In the genomic region with DNA sequence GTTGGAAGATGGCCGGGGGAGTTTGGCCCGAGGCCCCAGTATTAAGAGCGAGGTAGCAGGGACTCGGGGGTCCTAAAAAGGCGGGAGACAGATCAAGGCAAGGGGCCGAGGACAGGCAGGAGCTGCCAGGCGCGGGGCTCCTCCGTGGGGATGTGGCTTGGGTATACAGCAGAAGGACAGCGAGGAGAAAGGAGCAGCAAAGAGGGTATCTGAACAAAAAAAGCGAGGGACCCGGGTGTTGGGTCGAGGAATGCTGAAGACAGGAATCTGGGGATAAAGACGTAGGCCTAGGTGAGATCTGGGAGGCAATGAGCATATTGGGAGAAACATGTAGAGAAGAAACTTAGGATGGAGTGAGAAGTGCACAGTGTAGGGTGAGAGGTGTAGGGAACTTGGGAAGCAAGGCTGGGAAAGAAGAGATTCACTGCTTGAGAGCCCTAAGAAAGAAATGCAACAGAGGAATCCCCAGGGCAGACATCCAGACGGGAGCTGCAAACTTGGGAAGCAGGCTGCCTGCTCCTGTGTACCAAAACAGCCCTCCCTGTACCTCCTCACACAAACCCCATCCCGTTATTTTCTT, we compare ENCODE assay signal across 8 cellular contexts. TPM values are rescaled to one million over a fixed set of nuclear protein-coding genes. Genes with fewer than 3 reads are reported as not detected.
DNase-seq lines count a peak whose midpoint lies in the region; ATAC-seq lines count a peak whose summit lies in the region.

No MANE protein-coding gene starts in this region.

- H3K4me3 ChIP-seq in ectodermal cell (ENCODE audit: insufficient read depth, low read depth, low read length) (peak overlapping the region; percentile 67), mesodermal cell (ENCODE audit: extremely low read depth, insufficient read depth, low read length, poor library complexity, severe bottlenecking) (peak overlapping the region; percentile 70), urinary bladder (ENCODE audit: low read depth, low read length) (peak overlapping the region; percentile 97)

- H3K4me1 ChIP-seq in ectodermal cell (ENCODE audit: control insufficient read depth, insufficient read depth, low read length) (no peaks in the 10 kb centered on the region), mesodermal cell (ENCODE audit: control insufficient read depth, insufficient read depth, low read length, poor library complexity, severe bottlenecking) (peaks cover 3% of the 10 kb centered on the region), urinary bladder (ENCODE audit: insufficient read depth) (no peaks in the 10 kb centered on the region)

- peak; percentile 29 for ATAC-seq in GM21619 (IDR thresholded peaks at IDR 0.05; ENCODE audit: unreplicated experiment)

- H3K9me3 ChIP-seq in ectodermal cell (ENCODE audit: control insufficient read depth, low read length) (no peaks in the 10 kb centered on the region), mesodermal cell (ENCODE audit: control insufficient read depth, low read length) (no peaks in the 10 kb centered on the region)

- WGBS in ectodermal cell, 2 experiments, result 3 to 4% methylated on average over 16 of the region's 16 CpGs
- 2 to 3% methylated on average over 15 of the region's 16 CpGs for WGBS in mesodermal cell (ENCODE audit: insufficient coverage in 2 of 2), 2 experiments
- WGBS in urinary bladder, result 1% methylated on average over 16 of the region's 16 CpGs

- DNase-seq in D341Med (ENCODE audit: low spot score) (peak; percentile 54), NCI-H69 (lab: John Stamatoyannopoulos, UW) (peak; percentile 58), NCI-H1930 (lab: John Stamatoyannopoulos, UW) (no peak), iPS-NIHi11 (ENCODE audit: low spot score) (no peak)

- H3K27me3 ChIP-seq in ectodermal cell (ENCODE audit: control insufficient read depth, insufficient read depth, low read length, poor library complexity, severe bottlenecking), result no peaks in the 10 kb centered on the region

- H3K36me3 ChIP-seq in ectodermal cell (ENCODE audit: control insufficient read depth, insufficient read depth, low read length) (no peaks in the 10 kb centered on the region), mesodermal cell (ENCODE audit: control insufficient read depth, insufficient read depth, low read length) (peaks cover 10% of the 10 kb centered on the region), urinary bladder (ENCODE audit: insufficient read depth) (no peaks in the 10 kb centered on the region)

- H3K27ac ChIP-seq in ectodermal cell (ENCODE audit: insufficient read depth, low read depth, low read length, poor library complexity, severe bottlenecking), result peak overlapping the region; percentile 57
- peak overlapping the region; percentile 62 for H3K27ac ChIP-seq in mesodermal cell (ENCODE audit: low read depth, low read length, severe bottlenecking)
- H3K27ac ChIP-seq in urinary bladder (ENCODE audit: low read depth), result peak overlapping the region; percentile 90

RNA-seq across cellular contexts. Expression of a gene that starts 10.9 kb away (rescaled TPM):
- polyA plus RNA-seq in ectodermal cell (2013, experiment 1 of 4), result 28.0 TPM
- 29.0 TPM for polyA plus RNA-seq in ectodermal cell (2013, experiment 2 of 4)
- polyA plus RNA-seq in ectodermal cell (2013, experiment 3 of 4), result 23.9 TPM
- 28.0 TPM for polyA plus RNA-seq in ectodermal cell (2013, experiment 4 of 4)
- 17.1 TPM for polyA plus RNA-seq in mesodermal cell (2013, experiment 1 of 2)
- polyA plus RNA-seq in mesodermal cell (2013, experiment 2 of 2), result 16.0 TPM
- total RNA-seq in urinary bladder, result 14.4 TPM
- 31.3 TPM for polyA plus RNA-seq in urinary bladder

RNA-seq across cellular contexts. Expression of a gene that starts 12.9 kb away (rescaled TPM):
- polyA plus RNA-seq in ectodermal cell (2013, experiment 1 of 4), result 14.7 TPM
- 14.5 TPM for polyA plus RNA-seq in ectodermal cell (2013, experiment 2 of 4)
- 12.4 TPM for polyA plus RNA-seq in ectodermal cell (2013, experiment 3 of 4)
- polyA plus RNA-seq in ectodermal cell (2013, experiment 4 of 4), result 13.1 TPM
- polyA plus RNA-seq in mesodermal cell (2013, experiment 1 of 2), result 10.2 TPM
- 9.7 TPM for polyA plus RNA-seq in mesodermal cell (2013, experiment 2 of 2)
- 4.8 TPM for total RNA-seq in urinary bladder
- polyA plus RNA-seq in urinary bladder, result 8.0 TPM

RNA-seq across cellular contexts. Expression of a gene that starts 33.7 kb away (rescaled TPM):
- polyA plus RNA-seq in ectodermal cell (2013, experiment 1 of 4), result 1,334 TPM
- polyA plus RNA-seq in ectodermal cell (2013, experiment 2 of 4), result 1,335 TPM
- polyA plus RNA-seq in ectodermal cell (2013, experiment 3 of 4), result 2,263 TPM
- 2,496 TPM for polyA plus RNA-seq in ectodermal cell (2013, experiment 4 of 4)
- 2,353 TPM for polyA plus RNA-seq in mesodermal cell (2013, experiment 1 of 2)
- 2,122 TPM for polyA plus RNA-seq in mesodermal cell (2013, experiment 2 of 2)
- 96.2 TPM for total RNA-seq in urinary bladder
- 774 TPM for polyA plus RNA-seq in urinary bladder

RNA-seq across cellular contexts. Expression of a gene that starts 34.1 kb away (rescaled TPM):
- 87.9 TPM for polyA plus RNA-seq in ectodermal cell (2013, experiment 1 of 4)
- polyA plus RNA-seq in ectodermal cell (2013, experiment 2 of 4), result 87.3 TPM
- polyA plus RNA-seq in ectodermal cell (2013, experiment 3 of 4), result 62.6 TPM
- polyA plus RNA-seq in ectodermal cell (2013, experiment 4 of 4), result 74.3 TPM
- polyA plus RNA-seq in mesodermal cell (2013, experiment 1 of 2), result 108 TPM
- 91.2 TPM for polyA plus RNA-seq in mesodermal cell (2013, experiment 2 of 2)
- total RNA-seq in urinary bladder, result 57.5 TPM
- polyA plus RNA-seq in urinary bladder, result 114 TPM

RNA-seq across cellular contexts. Expression of a gene that starts 41.4 kb away (rescaled TPM):
- 65.8 TPM for polyA plus RNA-seq in ectodermal cell (2013, experiment 1 of 4)
- 54.3 TPM for polyA plus RNA-seq in ectodermal cell (2013, experiment 2 of 4)
- 61.2 TPM for polyA plus RNA-seq in ectodermal cell (2013, experiment 3 of 4)
- polyA plus RNA-seq in ectodermal cell (2013, experiment 4 of 4), result 62.9 TPM
- 51.1 TPM for polyA plus RNA-seq in mesodermal cell (2013, experiment 1 of 2)
- 49.6 TPM for polyA plus RNA-seq in mesodermal cell (2013, experiment 2 of 2)
- total RNA-seq in urinary bladder, result 32.3 TPM
- polyA plus RNA-seq in urinary bladder, result 33.6 TPM

Comparison
In these comparisons a context has a peak if more than half of its experiments do, and no peak if none do; other contexts are left out.
1. DNase-seq: peak in D341Med (single experiment) and NCI-H69 (single experiment); none in NCI-H1930 (0 of 2) and iPS-NIHi11 (single experiment).
2. Peak in every context shown above with its lines, with median percentiles within 50 percentile points of each other: H3K27ac ChIP-seq and H3K4me3 ChIP-seq.